In the genomic region with DNA sequence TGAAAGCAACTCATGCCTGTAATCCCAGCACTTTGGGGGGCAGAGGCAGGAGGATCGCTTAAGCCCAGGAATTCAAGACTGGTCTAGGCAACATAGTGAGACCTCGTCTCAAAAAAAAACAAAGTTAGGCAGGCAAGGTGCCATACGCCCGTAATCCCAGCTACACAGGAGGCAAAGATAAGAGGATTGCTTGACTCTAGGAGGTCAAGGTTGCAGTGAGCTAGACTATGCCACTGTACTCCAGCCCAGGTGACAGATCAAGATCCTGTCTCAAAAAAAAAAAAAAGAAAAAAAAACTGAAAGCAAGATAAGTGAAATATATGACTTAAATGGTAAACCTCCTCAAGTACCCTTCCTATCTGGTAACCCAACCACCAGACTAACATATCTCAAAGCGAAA, we compare ENCODE assay signal across 20 cellular contexts. TPM values are rescaled to one million over a fixed set of nuclear protein-coding genes. Genes with fewer than 3 reads are reported as not detected.
A peak's percentile ranks its signal among the peaks of the same experiment; 100 is the strongest.
DNase-seq lines count a peak whose midpoint lies in the region; ATAC-seq and TF ChIP-seq lines count a peak whose summit lies in the region.
"Had no signal": no experiment of that assay in that cellular context is flagged by ENCODE, and none has a peak within 500 bp of the region (broad histone marks: within the 10 kb centered on the region; RNA-seq: fewer than 3 reads in every experiment).

No MANE protein-coding gene starts in this region.

- H2AK5ac ChIP-seq in H9 (ENCODE audit: insufficient read length, low read length), result no peak overlapping the region

- no peak for TF ChIP-seq RAD21 in SK-N-SH (IDR thresholded peaks at IDR 0.05; ENCODE audit: low read length)

- H3K9me3 Mint-ChIP-seq in CD4-positive, alpha-beta T cell, result no peaks in the 10 kb centered on the region
- H3K9me3 Mint-ChIP-seq in H9, result no peaks in the 10 kb centered on the region
- no peaks in the 10 kb centered on the region for H3K9me3 Mint-ChIP-seq in activated T-helper 2 cell treated with anti-CD3 and anti-CD28 coated beads, Interferon-gamma antibody, Interleukin-2, Interleukin-4, amounts not matched to agents 10 μg/mL and 5 μg/mL and 100 μg/mL, durations not matched to agents 14 hours and 24 hours and 36 hours
- H3K9me3 Mint-ChIP-seq: T-helper 1 cell treated with Interleukin-12 subunit alpha and Interleukin-12 subunit beta and Interleukin-4 antibody, amounts not matched to agents 30 μg/mL and 1 μg/mL, for 36 hours had no signal

- H2BK20ac ChIP-seq in H9 (ENCODE audit: low read depth, low read length, poor library complexity, severe bottlenecking), result no peak overlapping the region

- H4K20me1 ChIP-seq in H9 (ENCODE audit: control insufficient read depth, insufficient read depth, insufficient read length) (no peaks in the 10 kb centered on the region), SK-N-SH (ENCODE audit: insufficient read depth) (peaks cover 41% of the 10 kb centered on the region)

- no peak overlapping the region for H3T11ph ChIP-seq in H9 (ENCODE audit: low read length)

- no peaks in the 10 kb centered on the region for H3K9me3 ChIP-seq in CD4-positive, alpha-beta T cell (ENCODE audit: control insufficient read depth, low read length)
- H3K9me3 ChIP-seq in H9 (ENCODE audit: control insufficient read depth, low read depth, low read length) (no peaks in the 10 kb centered on the region), right lobe of liver (no peaks in the 10 kb centered on the region), SK-N-SH (no peaks in the 10 kb centered on the region)
- H3K9me3 ChIP-seq: vagina had no signal

- POLR2A ChIA-PET in CD4-positive, alpha-beta T cell (lab: Charles Lee), result interaction anchor here (0.6 kb wide), 1 partner anchor 10 kb away, joined by 3 read pairs; no protein-coding TSS in a partner anchor
- POLR2A ChIA-PET in SK-N-SH (lab: Yijun Ruan, JAX), result no interaction called here

- H3K27ac Mint-ChIP-seq in CD4-positive, alpha-beta T cell, result peak overlapping the region; percentile 5
- H3K27ac Mint-ChIP-seq in H9, result peak overlapping the region; percentile 12 to 78 (median 26); a peak in 5 of 7 replicates
- H3K27ac Mint-ChIP-seq in activated T-helper 2 cell treated with anti-CD3 and anti-CD28 coated beads, Interferon-gamma antibody, Interleukin-2, Interleukin-4, amounts not matched to agents 10 μg/mL and 5 μg/mL and 100 μg/mL, durations not matched to agents 14 hours and 24 hours and 36 hours, result peak overlapping the region; percentile 34
- H3K27ac Mint-ChIP-seq: T-helper 1 cell treated with Interleukin-12 subunit alpha and Interleukin-12 subunit beta and Interleukin-4 antibody, amounts not matched to agents 30 μg/mL and 1 μg/mL, for 36 hours had no signal

- no peak overlapping the region for H3K56ac ChIP-seq in H9 (ENCODE audit: insufficient read length, low read depth, low read length)

- no peaks in the 10 kb centered on the region for H3K79me2 ChIP-seq in H9 (ENCODE audit: insufficient read depth, low read length)
- H3K79me2 ChIP-seq in SK-N-SH (ENCODE audit: insufficient read depth), result peaks cover 87% of the 10 kb centered on the region

- TF ChIP-seq CTCF in CD4-positive, alpha-beta T cell (IDR thresholded peaks at IDR 0.05), result no peak
- no peak for TF ChIP-seq CTCF in H9 (conservative IDR thresholded peaks at IDR 0.05)
- TF ChIP-seq CTCF in right lobe of liver (IDR thresholded peaks at IDR 0.05), result no peak
- TF ChIP-seq CTCF in SK-N-SH (IDR thresholded peaks at IDR 0.05), result no peak

- CTCF ChIA-PET in CD4-positive, alpha-beta T cell (lab: Charles Lee), result interaction anchor here (0.8 to 0.9 kb wide), 2 partner anchors 10 to 74 kb away, joined by 3 to 5 read pairs; no protein-coding TSS in a partner anchor
- CTCF ChIA-PET in SK-N-SH (lab: Yijun Ruan, JAX), result no interaction called here

- H3K79me1 ChIP-seq in H9 (ENCODE audit: insufficient read depth, low read depth, low read length, poor library complexity, severe bottlenecking), result peaks cover 6% of the 10 kb centered on the region

- intact Hi-C loops in CD4-positive, alpha-beta T cell (cut with DNase I, micrococcal nuclease), result no loop called here
- intact Hi-C loops in activated T-helper 2 cell treated with anti-CD3 and anti-CD28 coated beads, Interferon-gamma antibody, Interleukin-2, Interleukin-4, amounts not matched to agents 10 μg/mL and 5 μg/mL and 100 μg/mL, durations not matched to agents 14 hours and 24 hours and 36 hours (cut with micrococcal nuclease), result no loop called here
- intact Hi-C loops in right lobe of liver (cut with DNase I), result no loop called here
- intact Hi-C loops in head of caudate nucleus (cut with DNase I), result no loop called here

- no peak overlapping the region for H3K18ac ChIP-seq in H9 (ENCODE audit: insufficient read length, low read depth, low read length)

- no peak overlapping the region for H2BK120ac ChIP-seq in H9 (ENCODE audit: low read depth, low read length, poor library complexity, severe bottlenecking)

- no peak overlapping the region for H3K4me3 Mint-ChIP-seq in CD4-positive, alpha-beta T cell
- H3K4me3 Mint-ChIP-seq in H9, result no peak overlapping the region
- H3K4me3 Mint-ChIP-seq in activated T-helper 2 cell treated with anti-CD3 and anti-CD28 coated beads, Interferon-gamma antibody, Interleukin-2, Interleukin-4, amounts not matched to agents 10 μg/mL and 5 μg/mL and 100 μg/mL, durations not matched to agents 14 hours and 24 hours and 36 hours (ENCODE audit: low read depth), result no peak overlapping the region
- H3K4me3 Mint-ChIP-seq: T-helper 1 cell treated with Interleukin-12 subunit alpha and Interleukin-12 subunit beta and Interleukin-4 antibody, amounts not matched to agents 30 μg/mL and 1 μg/mL, for 36 hours had no signal

- H2AFZ ChIP-seq in H9 (ENCODE audit: low read length), result no peak overlapping the region
- no peak overlapping the region for H2AFZ ChIP-seq in SK-N-SH (ENCODE audit: low read depth)

- H3K23ac ChIP-seq in H9 (ENCODE audit: insufficient read length, low read depth, low read length), result no peak overlapping the region

- H4K8ac ChIP-seq in H9 (replicated peaks; ENCODE audit: insufficient read length, low read depth, low read length), result no peak overlapping the region

- H3K4me3 ChIP-seq in right lobe of liver (no peak overlapping the region), SK-N-SH (ENCODE audit: low read depth in 2 of 2, low read length in 1 of 2) (no peak overlapping the region)
- H3K4me3 ChIP-seq: vagina had no signal

- no peak for ATAC-seq in CD4-positive, alpha-beta T cell (ENCODE audit: poor library complexity)
- ATAC-seq in right lobe of liver, result peak; percentile 76 to 91 (median 78)

- WGBS in H9 (ENCODE audit: extremely low coverage, insufficient read length, low lambda C conversion rate), result no CpG with 5 or more reads among the region's 5 CpGs
- WGBS in right lobe of liver (ENCODE audit: insufficient coverage, low coverage, low lambda C conversion rate, missing lambda C conversion rate), result 53% methylated on average over 5 of the region's 5 CpGs
- WGBS in SK-N-SH (ENCODE audit: low lambda C conversion rate), result 95% methylated on average over 5 of the region's 5 CpGs

- H3K27ac ChIP-seq in CD4-positive, alpha-beta T cell (ENCODE audit: low read depth, low read length), result no peak overlapping the region
- no peak overlapping the region for H3K27ac ChIP-seq in H9 (ENCODE audit: insufficient read length, low read depth, low read length)
- no peak overlapping the region for H3K27ac ChIP-seq in right lobe of liver
- H3K27ac ChIP-seq in SK-N-SH (ENCODE audit: low read depth in 2 of 2, low read length in 1 of 2), result no peak overlapping the region
- H3K27ac ChIP-seq: C4-2B, KMS-11, vagina had no signal

- H3K36me3 ChIP-seq in right lobe of liver, result no peaks in the 10 kb centered on the region
- peaks cover 0 to 24% of the 10 kb centered on the region in 2 experiments for H3K36me3 ChIP-seq in SK-N-SH (replicated peaks in 1 of 2; ENCODE audit: control insufficient read depth in 1 of 2, insufficient read depth in 2 of 2, low read length in 1 of 2)
- H3K36me3 ChIP-seq: vagina had no signal

- peaks cover 38% of the 10 kb centered on the region for H3K4me1 Mint-ChIP-seq in CD4-positive, alpha-beta T cell (ENCODE audit: low read depth)
- H3K4me1 Mint-ChIP-seq in H9, result peaks cover 0 to 6% of the 10 kb centered on the region in 2 experiments; a peak in 2 of 4 replicates
- H3K4me1 Mint-ChIP-seq in activated T-helper 2 cell treated with anti-CD3 and anti-CD28 coated beads, Interferon-gamma antibody, Interleukin-2, Interleukin-4, amounts not matched to agents 10 μg/mL and 5 μg/mL and 100 μg/mL, durations not matched to agents 14 hours and 24 hours and 36 hours (ENCODE audit: low read depth), result peaks cover 7% of the 10 kb centered on the region

- no peak for DNase-seq in CD4-positive, alpha-beta T cell
- DNase-seq in H9 (no peak), right lobe of liver (no peak), SK-N-SH (no peak), head of caudate nucleus (no peak)
- DNase-seq in activated T-helper 2 cell treated with anti-CD3 and anti-CD28 coated beads, Interferon-gamma antibody, Interleukin-2, Interleukin-4, amounts not matched to agents 10 μg/mL and 5 μg/mL and 100 μg/mL, durations not matched to agents 14 hours and 24 hours and 36 hours (ENCODE audit: low spot score), result no peak
- DNase-seq in stimulated activated CD4-positive, alpha-beta T cell treated with anti-CD3 and anti-CD28 coated beads, Interleukin-4, amount 100 ng/mL, for 24 hours, result no peak
- DNase-seq: activated CD8-positive, alpha-beta memory T cell treated with anti-CD3 and anti-CD28 coated beads, Interleukin-2, amount 50 U/mL, for 4 hours; activated gamma-delta T cell treated with Interleukin-2 at 50 U/mL for 16 hours; anterior cingulate cortex; caudate nucleus; dermis blood vessel endothelial cell; DMS 273 treated with DMSO at 0.1 percent for 48 hours; NCI-H1694; NCI-H2171 treated with DMSO at 0.1 percent for 48 hours; SIG-M5 had no signal

- H3K23me2 ChIP-seq in H9 (ENCODE audit: insufficient read length, low read depth, low read length, poor library complexity, severe bottlenecking), result no peaks in the 10 kb centered on the region

- no peak overlapping the region for H2BK5ac ChIP-seq in H9 (ENCODE audit: insufficient read length, low read length)

- no peak overlapping the region for H3K14ac ChIP-seq in H9 (ENCODE audit: insufficient read depth, low read length)

- H3K4me1 ChIP-seq in H9 (ENCODE audit: insufficient read depth, low read length), result no peaks in the 10 kb centered on the region
- peaks cover 0 to 14% (median 1%) of the 10 kb centered on the region in 4 donors for H3K4me1 ChIP-seq in right lobe of liver
- H3K4me1 ChIP-seq in SK-N-SH (ENCODE audit: control insufficient read depth in 1 of 2, insufficient read depth in 2 of 2, low read depth in 1 of 2, low read length in 1 of 2), result no peaks in the 10 kb centered on the region; a peak in 1 of 4 replicates

- no peaks in the 10 kb centered on the region for H3K9me2 ChIP-seq in SK-N-SH

- no peak overlapping the region for H4K5ac ChIP-seq in H9 (ENCODE audit: insufficient read length, low read depth, low read length)

- H3K27me3 ChIP-seq in CD4-positive, alpha-beta T cell (ENCODE audit: control insufficient read depth, insufficient read depth, low read length), result no peaks in the 10 kb centered on the region
- H3K27me3 ChIP-seq in H9 (ENCODE audit: insufficient read depth, low read length), result no peaks in the 10 kb centered on the region
- no peaks in the 10 kb centered on the region for H3K27me3 ChIP-seq in right lobe of liver
- no peaks in the 10 kb centered on the region for H3K27me3 ChIP-seq in SK-N-SH (ENCODE audit: insufficient read depth)
- H3K27me3 ChIP-seq: vagina had no signal

- no peaks in the 10 kb centered on the region for H3K27me3 Mint-ChIP-seq in CD4-positive, alpha-beta T cell
- no peaks in the 10 kb centered on the region for H3K27me3 Mint-ChIP-seq in H9 (ENCODE audit: low read depth)
- no peaks in the 10 kb centered on the region for H3K27me3 Mint-ChIP-seq in activated T-helper 2 cell treated with anti-CD3 and anti-CD28 coated beads, Interferon-gamma antibody, Interleukin-2, Interleukin-4, amounts not matched to agents 10 μg/mL and 5 μg/mL and 100 μg/mL, durations not matched to agents 14 hours and 24 hours and 36 hours (ENCODE audit: low read depth)

- H3K4me2 ChIP-seq in H9 (ENCODE audit: insufficient read depth, insufficient read length, low read length) (no peak overlapping the region), SK-N-SH (no peak overlapping the region)
- H3K4me2 ChIP-seq: KMS-11 had no signal

- H3F3A ChIP-seq in SK-N-SH (replicated peaks; ENCODE audit: insufficient read depth), result peaks cover 3% of the 10 kb centered on the region

- peaks cover 49% of the 10 kb centered on the region for H3K36me3 Mint-ChIP-seq in CD4-positive, alpha-beta T cell (ENCODE audit: low read depth)
- peaks cover 4 to 23% (median 16%) of the 10 kb centered on the region in 3 experiments; a peak in 6 of 7 replicates for H3K36me3 Mint-ChIP-seq in H9 (ENCODE audit: insufficient read depth in 1 of 3, low read depth in 3 of 3)
- peaks cover 22% of the 10 kb centered on the region for H3K36me3 Mint-ChIP-seq in activated T-helper 2 cell treated with anti-CD3 and anti-CD28 coated beads, Interferon-gamma antibody, Interleukin-2, Interleukin-4, amounts not matched to agents 10 μg/mL and 5 μg/mL and 100 μg/mL, durations not matched to agents 14 hours and 24 hours and 36 hours (ENCODE audit: low read depth)

- H2BK15ac ChIP-seq in H9 (ENCODE audit: low read depth, low read length), result no peak overlapping the region

- H3K9ac ChIP-seq in H9 (ENCODE audit: extremely low read depth, insufficient read length, low read length) (no peak overlapping the region), SK-N-SH (no peak overlapping the region)
- H3K9ac ChIP-seq: KMS-11 had no signal

- H2BK12ac ChIP-seq in H9 (ENCODE audit: insufficient read length, low read depth, low read length), result no peak overlapping the region

- no peak for TF ChIP-seq EP300 in SK-N-SH (IDR thresholded peaks at IDR 0.05; ENCODE audit: borderline replicate concordance in 1 of 2, low read depth in 1 of 2, low read length in 1 of 2)

- no peak overlapping the region for H3K4ac ChIP-seq in H9 (ENCODE audit: low read depth, low read length)

- TF ChIP-seq POLR2A in right lobe of liver (IDR thresholded peaks at IDR 0.05), result no peak

- no peak overlapping the region for H4K91ac ChIP-seq in H9 (ENCODE audit: insufficient read length, low read depth, low read length)

RNA-seq across cellular contexts. Expression of a gene that starts 59.8 kb away (rescaled TPM):
- 100 to 1,000 TPM; 137 to 138 TPM for total RNA-seq in CD4-positive, alpha-beta T cell
- total RNA-seq in H9 (2021) (84.3 and 93.9 TPM in 2 replicates), right lobe of liver (10 to 100 TPM; 33.3 to 57.1 (median 41.5) TPM)
- total RNA-seq in activated T-helper 2 cell treated with anti-CD3 and anti-CD28 coated beads, Interferon-gamma antibody, Interleukin-2, Interleukin-4, amounts not matched to agents 10 μg/mL and 5 μg/mL and 100 μg/mL, durations not matched to agents 14 hours and 24 hours and 36 hours, result 87.4 and 89.3 TPM in 2 replicates
- 31.4 and 40.5 TPM in 2 replicates for polyA plus RNA-seq in SK-N-SH (2012; rRNA removed)
- 35.3 and 43.2 TPM in 2 replicates for polyA plus RNA-seq in SK-N-SH (2012; cell fraction: cytosol; rRNA removed)
- polyA plus RNA-seq in SK-N-SH (2012; cell fraction: nucleus; rRNA removed), result 61.1 and 110 TPM in 2 replicates
